9 cellular contexts compared by ENCODE assay signal in genomic region chr2:88055436-88056128, GRCh38. TPM values are rescaled to one million over a fixed set of nuclear protein-coding genes. Genes with fewer than 3 reads are reported as not detected.
DNase-seq lines count a peak whose midpoint lies in the region; ATAC-seq, FAIRE-seq and TF ChIP-seq lines count a peak whose summit lies in the region.
"Had no signal": no experiment of that assay in that cellular context is flagged by ENCODE, and none has a peak within 500 bp of the region (broad histone marks: within the 10 kb centered on the region; RNA-seq: fewer than 3 reads in every experiment).

Gene KRCC1 (minus strand): TSS chr2:88055783. CDS start chr2:88028563, 27,220 bp downstream.

- dilution Hi-C loops in keratinocyte (cut with MboI; ENCODE audit: extremely low pct_ligation_motif_present, low sequenced_read_pairs): no loop called here

- peak within 1 kb of the TSS; percentile 79 for H2AFZ ChIP-seq in keratinocyte (ENCODE audit: control insufficient read depth, low read length)

- ATAC-seq in HG03432 (IDR thresholded peaks at IDR 0.05; ENCODE audit: unreplicated experiment): peak; percentile 96

- H4K20me1 ChIP-seq in keratinocyte (ENCODE audit: control insufficient read depth, extremely low read depth, insufficient read depth, low read length): no peaks in the 10 kb centered on the region

- TF ChIP-seq CTCF in keratinocyte (optimal IDR thresholded peaks at IDR 0.05 in 1 of 3, IDR thresholded peaks at IDR 0.05 in 1 of 3, conservative IDR thresholded peaks at IDR 0.05 in 1 of 3; ENCODE audit: extremely low read depth in 1 of 3, insufficient read depth in 2 of 3, low read length in 3 of 3): no peak

- no peaks in the 10 kb centered on the region for H3K9me3 ChIP-seq in keratinocyte (ENCODE audit: control insufficient read depth, low read depth, low read length)

- peak within 1 kb of the TSS; percentile 85 for H3K4me2 ChIP-seq in keratinocyte (ENCODE audit: control insufficient read depth, extremely low read depth, insufficient read depth, low read depth, low read length)

- H3K4me1 ChIP-seq in keratinocyte (ENCODE audit: control insufficient read depth, extremely low read depth, insufficient read depth, low read length): peaks cover 14% of the 10 kb centered on the region

- H3K27me3 ChIP-seq in keratinocyte (ENCODE audit: control insufficient read depth, extremely low read depth, insufficient read depth, low read length): no peaks in the 10 kb centered on the region

- peak within 1 kb of the TSS; percentile 69 to 80 (median 72) for H3K4me3 ChIP-seq in keratinocyte (ENCODE audit: control insufficient read depth in 2 of 3, extremely low read depth in 1 of 3, insufficient read depth in 2 of 3, low read depth in 1 of 3, low read length in 3 of 3)

- peaks cover 0 to 1% of the 10 kb centered on the region in 2 experiments for H3K36me3 ChIP-seq in keratinocyte (ENCODE audit: control insufficient read depth in 2 of 2, extremely low read depth in 1 of 2, insufficient read depth in 2 of 2, low read length in 2 of 2)

- peak; percentile 97 for TF ChIP-seq POLR2A in GM19193 (IDR thresholded peaks at IDR 0.05; ENCODE audit: extremely low read depth, insufficient read depth, insufficient read length)

- H3K9ac ChIP-seq in keratinocyte (ENCODE audit: control insufficient read depth, extremely low read depth, insufficient read depth, low read length): peak within 1 kb of the TSS; percentile 84

- H3K9me1 ChIP-seq in keratinocyte (ENCODE audit: control insufficient read depth, extremely low read depth, insufficient read depth, low read length): no peaks in the 10 kb centered on the region

- peak within 1 kb of the TSS; percentile 78 for H3K27ac ChIP-seq in keratinocyte (ENCODE audit: control insufficient read depth, insufficient read depth, low read length)

- no peak for FAIRE-seq in keratinocyte (lab: Jason Lieb, UNC)
- FAIRE-seq: endometrium had no signal

- H3K79me2 ChIP-seq in keratinocyte (ENCODE audit: control insufficient read depth, insufficient read depth, low read length): peaks cover 20% of the 10 kb centered on the region

- DNase-seq in Ammon's horn (ENCODE audit: low spot score) (peak; percentile 98), NCI-H460 (ENCODE audit: extremely low read depth, low read depth) (peak; percentile 94), cerebellar cortex (ENCODE audit: low spot score) (peak; percentile 96), keratinocyte (ENCODE audit: low read depth, low spot score) (peak; percentile 67)
- DNase-seq in activated CD4-positive, CD25-positive, alpha-beta regulatory T cell treated with anti-CD3 and anti-CD28 coated beads, Interleukin-2, amount 50 U/mL, for 72 hours: peak; percentile 92
- DNase-seq in stimulated activated CD4-positive, alpha-beta T cell treated with anti-CD3 and anti-CD28 coated beads, Interleukin-12 subunit alpha, Interleukin-12 subunit beta, amount 100 ng/mL, for 48 hours (ENCODE audit: low read depth in 2 of 3, low spot score in 1 of 3): peak; percentile 79 to 91 (median 89)

RNA-seq across cellular contexts. Expression of gene KRCC1, which starts in this region (rescaled TPM):
- total RNA-seq in NCI-H460 (2014; rRNA removed; shearing (Covaris generic)): 15.2 and 15.4 TPM in 2 replicates
- polyA plus RNA-seq in NCI-H460 (2014; cell fraction: nucleus; rRNA removed): 7.6 and 9.4 TPM in 2 replicates
- polyA plus RNA-seq in keratinocyte: 12.4 to 21.1 TPM (median 16.2 TPM) in 3 replicates
- polyA plus RNA-seq in keratinocyte (2011; ENCODE audit: low read depth): 24.8 TPM
- polyA plus RNA-seq in keratinocyte (2011; cell fraction: cytosol; rRNA removed): 11.5 and 22.1 TPM in 2 replicates
- 8.5 and 10.7 TPM in 2 replicates for polyA plus RNA-seq in keratinocyte (2011; cell fraction: nucleus; rRNA removed)
- polyA plus RNA-seq in keratinocyte (2012; ENCODE audit: low replicate concordance): 11.9 and 12.9 TPM in 2 replicates
- polyA minus RNA-seq in keratinocyte: 1.2 to 6.6 TPM (median 3.4 TPM) in 3 replicates
- polyA minus RNA-seq in keratinocyte (2011; cell fraction: cytosol; rRNA and poly(A)+ RNA removed): 6.3 TPM
- 2.0 and 3.7 TPM in 2 replicates for polyA minus RNA-seq in keratinocyte (2011; cell fraction: nucleus; rRNA and poly(A)+ RNA removed)

Comparison
In these comparisons a context has a peak if more than half of its experiments do, and no peak if none do; other contexts are left out.
1. Peak in every context shown above with its lines: DNase-seq, ATAC-seq, H3K4me3 ChIP-seq and H3K27ac ChIP-seq.